In the genomic region with DNA sequence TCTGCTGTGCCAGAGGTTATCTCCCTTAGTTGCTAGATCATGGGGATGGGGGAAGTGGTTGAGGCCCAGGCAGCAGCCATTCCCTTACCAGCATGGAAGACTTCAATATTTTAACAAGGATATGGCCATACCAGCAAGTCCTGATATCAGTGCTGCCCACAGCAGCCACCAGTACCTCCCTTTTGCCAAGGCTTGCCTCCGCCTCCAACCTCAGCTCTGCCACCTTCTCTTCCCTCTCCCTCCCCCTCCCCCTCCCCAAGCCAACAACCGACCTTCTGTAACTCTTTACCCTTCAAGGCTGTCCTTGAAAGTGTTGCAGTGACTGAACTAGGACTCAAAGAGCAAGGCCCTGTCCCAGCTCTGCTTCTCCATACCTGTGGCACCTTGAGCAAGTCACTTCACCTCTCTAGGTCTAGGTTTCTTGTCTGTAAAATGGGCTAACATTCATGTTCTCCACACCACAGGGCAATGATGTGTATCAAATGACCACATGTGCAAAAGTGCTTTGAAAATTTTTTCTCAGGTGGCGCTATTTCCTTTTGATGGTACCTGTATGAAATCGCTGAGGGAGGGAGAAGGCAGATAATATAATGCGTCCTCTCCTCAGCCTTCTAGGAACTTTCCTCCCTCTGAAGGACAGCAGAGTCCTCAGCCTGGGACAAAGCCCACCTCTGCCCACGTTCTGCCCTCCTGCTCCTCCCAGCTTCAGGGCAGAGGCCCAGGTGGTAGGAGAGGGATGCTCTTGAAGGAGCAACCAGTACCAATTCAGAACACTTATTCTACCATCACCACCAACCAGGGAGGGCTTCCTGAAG, we compare ENCODE assay signal across 13 cellular contexts. TPM values are rescaled to one million over a fixed set of nuclear protein-coding genes. Genes with fewer than 3 reads are reported as not detected.
DNase-seq lines count a peak whose midpoint lies in the region; ATAC-seq, FAIRE-seq and TF ChIP-seq lines count a peak whose summit lies in the region.
"Had no signal": no experiment of that assay in that cellular context is flagged by ENCODE, and none has a peak within 500 bp of the region (broad histone marks: within the 10 kb centered on the region; RNA-seq: fewer than 3 reads in every experiment).

No MANE protein-coding gene starts in this region.

- H2AFZ ChIP-seq in K562 (ENCODE audit: low read depth, low read length) = no peak overlapping the region

- in situ Hi-C loops in K562 (cut with MboI) = no loop called here

- no peak for FAIRE-seq in K562 (lab: Jason Lieb, UNC)
- FAIRE-seq: D721Med had no signal

- H3K4me2 ChIP-seq in BLaER1 (peak overlapping the region; percentile 85), K562 (ENCODE audit: insufficient read depth, low read length) (no peak overlapping the region)

- TF ChIP-seq RAD21 in K562 (CRISPR knock-in tag; conservative IDR thresholded peaks at IDR 0.05 in 1 of 2, IDR thresholded peaks at IDR 0.05 in 1 of 2) = no peak

- peak overlapping the region; percentile 15 for H3K4me3 Mint-ChIP-seq in natural killer cell treated with Interleukin-12 subunit alpha and Interleukin-12 subunit beta and Interleukin-15 and Interleukin-18, amount 100 ng/mL, for 72 hours
- H3K4me3 Mint-ChIP-seq: memory B cell had no signal

- peaks cover 38 to 43% of the 10 kb centered on the region in 2 donors for H3K4me1 Mint-ChIP-seq in natural killer cell treated with Interleukin-12 subunit alpha and Interleukin-12 subunit beta and Interleukin-15 and Interleukin-18, amount 100 ng/mL, for 72 hours (ENCODE audit: low read depth in 2 of 2)

- TF ChIP-seq EP300 in K562 (IDR thresholded peaks at IDR 0.05; ENCODE audit: low read length) = no peak

- H3K27ac Mint-ChIP-seq in natural killer cell treated with Interleukin-12 subunit alpha and Interleukin-12 subunit beta and Interleukin-15 and Interleukin-18, amount 100 ng/mL, for 72 hours = peak overlapping the region; percentile 78 to 91
- H3K27ac Mint-ChIP-seq: memory B cell had no signal

- no peak overlapping the region for H3K27ac ChIP-seq in BLaER1
- H3K27ac ChIP-seq in HUES64 (ENCODE audit: low read depth, low read length) = peak overlapping the region; percentile 57; the same call in 1 of the 2 replicates
- no peak overlapping the region for H3K27ac ChIP-seq in K562 (ENCODE audit: extremely low read depth, low read depth, low read length)
- H3K27ac ChIP-seq: testis had no signal

- intact Hi-C loops in K562 (cut with micrococcal nuclease) = loop anchor here (5.0 to 10.0 kb wide), 2 partner anchors 97 to 210 kb away; a partner anchor contains a TSS

- no peaks in the 10 kb centered on the region for H3K9me3 ChIP-seq in BLaER1
- H3K9me3 ChIP-seq in HUES64 (ENCODE audit: insufficient read depth, low read depth, low read length) = no peaks in the 10 kb centered on the region
- no peaks in the 10 kb centered on the region for H3K9me3 ChIP-seq in K562 (replicated peaks; ENCODE audit: control insufficient read depth, insufficient read depth, low read depth, low read length)
- H3K9me3 ChIP-seq: testis had no signal

- no peaks in the 10 kb centered on the region for H3K9me1 ChIP-seq in K562 (ENCODE audit: control insufficient read depth, insufficient read depth, low read length)

- CTCF ChIA-PET in K562 (lab: Yijun Ruan, JAX; ENCODE audit: low intra/inter-chr PET ratio) = interaction anchor here (2.7 kb wide), 1 partner anchor 141 kb away, joined by 9 read pairs; no protein-coding TSS in a partner anchor

- H3K36me3 ChIP-seq in BLaER1 = peaks cover 32% of the 10 kb centered on the region
- peaks cover 19% of the 10 kb centered on the region for H3K36me3 ChIP-seq in HUES64 (ENCODE audit: insufficient read depth, low read length)
- peaks cover 15% of the 10 kb centered on the region; the same call in 1 of the 3 replicates for H3K36me3 ChIP-seq in K562 (ENCODE audit: control insufficient read depth, insufficient read depth, low read length)

- no peaks in the 10 kb centered on the region for H3K27me3 Mint-ChIP-seq in natural killer cell treated with Interleukin-12 subunit alpha and Interleukin-12 subunit beta and Interleukin-15 and Interleukin-18, amount 100 ng/mL, for 72 hours

- POLR2A ChIA-PET in K562 (lab: Yijun Ruan, JAX) = interaction anchor here (0.7 to 3.3 kb wide), 4 partner anchors 12 to 22 kb away, joined by 3 to 38 read pairs (median 4); a partner anchor contains a TSS

- TF ChIP-seq POLR2A in K562 (conservative IDR thresholded peaks at IDR 0.05) = 0 out of 2 replicates have a peak, but pooled peaks have one; percentile 11

- BruUV-seq in K562 (replicated peaks; lab: Mats Ljungman, UMichigan) = no TSS peak

- ATAC-seq in K562 (no peak), GM21723 (IDR thresholded peaks at IDR 0.05; ENCODE audit: unreplicated experiment) (no peak)
- ATAC-seq in natural killer cell treated with Interleukin-12 subunit alpha and Interleukin-12 subunit beta and Interleukin-15 and Interleukin-18, amount 100 ng/mL, for 72 hours = no peak
- ATAC-seq: activated CD4-positive, CD25-positive, alpha-beta regulatory T cell treated with anti-CD3 and anti-CD28 coated beads, Interleukin-2, amount 50 U/mL, for 24 hours had no signal

- H3K9ac ChIP-seq in BLaER1 = no peak overlapping the region
- H3K9ac ChIP-seq in HUES64 (ENCODE audit: low read depth, low read length) = no peak overlapping the region
- no peak overlapping the region for H3K9ac ChIP-seq in K562 (ENCODE audit: insufficient read depth in 1 of 2, low read depth in 2 of 2, low read length in 2 of 2)

- no peak overlapping the region for H3K4me3 ChIP-seq in BLaER1
- no peak overlapping the region for H3K4me3 ChIP-seq in HUES64 (ENCODE audit: low read length)
- H3K4me3 ChIP-seq in K562 = no peak overlapping the region
- H3K4me3 ChIP-seq: testis had no signal

- peaks cover 84% of the 10 kb centered on the region for H3K4me1 ChIP-seq in BLaER1
- peaks cover 34% of the 10 kb centered on the region for H3K4me1 ChIP-seq in HUES64 (ENCODE audit: insufficient read depth, low read length)
- peaks cover 16 to 19% of the 10 kb centered on the region in 2 experiments; a peak in 4 of 5 replicates for H3K4me1 ChIP-seq in K562 (replicated peaks in 1 of 2; ENCODE audit: control insufficient read depth in 2 of 2, insufficient read depth in 2 of 2, low read length in 2 of 2)

- WGBS in HUES64 = 72% methylated on average over 5 of the region's 6 CpGs
- 57% methylated on average over 4 of the region's 6 CpGs for WGBS in K562 (ENCODE audit: insufficient coverage, low coverage, missing lambda C conversion rate)

- no peak for TF ChIP-seq CTCF in K562 (IDR thresholded peaks at IDR 0.05 in 2 of 3, conservative IDR thresholded peaks at IDR 0.05 in 1 of 3; ENCODE audit: insufficient read depth in 2 of 3, low read depth in 1 of 3, low read length in 3 of 3)

- no peaks in the 10 kb centered on the region for H3K9me3 Mint-ChIP-seq in natural killer cell treated with Interleukin-12 subunit alpha and Interleukin-12 subunit beta and Interleukin-15 and Interleukin-18, amount 100 ng/mL, for 72 hours
- H3K9me3 Mint-ChIP-seq: memory B cell had no signal

- H4K20me1 ChIP-seq in BLaER1 = peaks cover 43% of the 10 kb centered on the region
- no peaks in the 10 kb centered on the region for H4K20me1 ChIP-seq in K562 (replicated peaks; ENCODE audit: control insufficient read depth, insufficient read depth, low read length)

- no peaks in the 10 kb centered on the region for H3K36me3 Mint-ChIP-seq in natural killer cell treated with Interleukin-12 subunit alpha and Interleukin-12 subunit beta and Interleukin-15 and Interleukin-18, amount 100 ng/mL, for 72 hours
- H3K36me3 Mint-ChIP-seq: memory B cell had no signal

- H3K27me3 ChIP-seq in BLaER1 = no peaks in the 10 kb centered on the region
- no peaks in the 10 kb centered on the region for H3K27me3 ChIP-seq in HUES64 (ENCODE audit: insufficient read depth, low read length)
- H3K27me3 ChIP-seq in K562 (ENCODE audit: control insufficient read depth in 2 of 2, insufficient read depth in 2 of 2, low read length in 2 of 2) = no peaks in the 10 kb centered on the region
- H3K27me3 ChIP-seq: testis had no signal

- H3K79me2 ChIP-seq in K562 (ENCODE audit: control insufficient read depth, insufficient read depth, low read length) = no peaks in the 10 kb centered on the region

- DNase-seq in K562 (ENCODE audit: extremely low read depth in 1 of 4, low spot score in 3 of 4) = no peak
- no peak for DNase-seq in natural killer cell treated with Interleukin-12 subunit alpha and Interleukin-12 subunit beta and Interleukin-15 and Interleukin-18, amount 100 ng/mL, for 72 hours (ENCODE audit: low spot score)
- no peak for DNase-seq in NCI-H748 (lab: John Stamatoyannopoulos, UW; ENCODE audit: unreplicated experiment)
- DNase-seq in NCI-H2107 treated with DMSO at 0.1 percent for 48 hours (lab: John Stamatoyannopoulos, UW; ENCODE audit: unreplicated experiment) = no peak
- no peak for DNase-seq in HK-2 (ENCODE audit: unreplicated experiment)
- DNase-seq: NCI-H1436, testis had no signal

RNA-seq across cellular contexts. Expression of a gene that starts 14.7 kb away (rescaled TPM):
- polyA plus RNA-seq in HUES64 (2013, experiment 1 of 2) = 12.1 TPM
- polyA plus RNA-seq in HUES64 (2013, experiment 2 of 2) = 11.6 TPM
- total RNA-seq in K562 (2011; cell fraction: chromatin; rRNA removed; ENCODE audit: low replicate concordance) = 1.9 TPM in 1 of 2 replicates, not detected in the other
- total RNA-seq in K562 (2011; cell fraction: nucleolus; rRNA removed) = 0.50 and 0.92 TPM in 2 replicates
- 0.15 and 0.29 TPM in 2 replicates for total RNA-seq in K562 (2011; cell fraction: nucleoplasm; rRNA removed)
- total RNA-seq in K562 (2014; rRNA removed) = 0.33 and 0.41 TPM in 2 replicates
- total RNA-seq in K562 (2014; rRNA removed; fragmentation: Illumina TruSeq; extraction: Trizol) = 0.19 and 0.29 TPM in 2 replicates
- total RNA-seq in K562 (2015; rRNA removed; fragmentation: Illumina TruSeq; extraction: Trizol) = not detected in 2 replicates
- 0.86 and 1.2 TPM in 2 replicates for total RNA-seq in K562 (2021)
- polyA plus RNA-seq in K562 (2011; rRNA removed) = 0.28 and 0.38 TPM in 2 replicates
- polyA plus RNA-seq in K562 (2011; cell fraction: cytosol; rRNA removed) = 1.0 and 5.3 TPM in 2 replicates
- 0.24 and 0.26 TPM in 2 replicates for polyA plus RNA-seq in K562 (2011; cell fraction: nucleus; rRNA removed)
- polyA plus RNA-seq in K562 (2012) = 0.35 and 0.84 TPM in 2 replicates
- 0.18 and 0.42 TPM in 2 replicates for polyA plus RNA-seq in K562 (2014; fragmentation: Illumina TruSeq; extraction: Trizol)
- not detected for polyA plus RNA-seq in K562 (2014; fragmentation: Nextera tagmentation; extraction: Ambion mirVana)
- polyA plus RNA-seq in K562 (2014; rRNA removed) = 0.22 and 0.54 TPM in 2 replicates
- 0.09 and 0.18 TPM in 2 replicates for polyA minus RNA-seq in K562 (2011; rRNA and poly(A)+ RNA removed)
- polyA minus RNA-seq in K562 (2011; cell fraction: cytosol; rRNA and poly(A)+ RNA removed) = not detected in 2 replicates
- polyA minus RNA-seq in K562 (2011; cell fraction: nucleus; rRNA and poly(A)+ RNA removed) = 0.33 and 0.81 TPM in 2 replicates
- not detected for total RNA-seq in natural killer cell treated with Interleukin-12 subunit alpha and Interleukin-12 subunit beta and Interleukin-15 and Interleukin-18, amount 100 ng/mL, for 72 hours

RNA-seq across cellular contexts. Expression of a gene that starts 16.7 kb away (rescaled TPM):
- polyA plus RNA-seq in HUES64 (2013, experiment 1 of 2) = 39.4 TPM
- polyA plus RNA-seq in HUES64 (2013, experiment 2 of 2) = 37.2 TPM
- total RNA-seq in K562 (2011; cell fraction: chromatin; rRNA removed; ENCODE audit: low replicate concordance) = 73.3 and 150 TPM in 2 replicates
- 101 and 137 TPM in 2 replicates for total RNA-seq in K562 (2011; cell fraction: nucleolus; rRNA removed)
- total RNA-seq in K562 (2011; cell fraction: nucleoplasm; rRNA removed) = 118 and 145 TPM in 2 replicates
- total RNA-seq in K562 (2014; rRNA removed) (34.6 and 43.5 TPM in 2 replicates), K562 (2014; rRNA removed; fragmentation: Illumina TruSeq; extraction: Trizol) (18.3 and 22.0 TPM in 2 replicates), K562 (2015; rRNA removed; fragmentation: Illumina TruSeq; extraction: Trizol) (31.1 and 33.0 TPM in 2 replicates), K562 (2021) (29.8 and 37.7 TPM in 2 replicates)
- polyA plus RNA-seq in K562 (2011; rRNA removed) (27.2 and 30.0 TPM in 2 replicates), K562 (2014; fragmentation: Illumina TruSeq; extraction: Trizol) (38.2 and 57.7 TPM in 2 replicates), K562 (2014; fragmentation: Nextera tagmentation; extraction: Ambion mirVana) (under 1 TPM; 0.76 to 0.89 TPM), K562 (2014; rRNA removed) (22.0 and 22.5 TPM in 2 replicates)
- polyA plus RNA-seq in K562 (2011; cell fraction: cytosol; rRNA removed) = 26.1 and 32.9 TPM in 2 replicates
- polyA plus RNA-seq in K562 (2011; cell fraction: nucleus; rRNA removed) = 38.9 and 53.1 TPM in 2 replicates
- 28.5 and 42.0 TPM in 2 replicates for polyA plus RNA-seq in K562 (2012)
- polyA minus RNA-seq in K562 (2011; rRNA and poly(A)+ RNA removed) = 31.2 and 34.3 TPM in 2 replicates
- 42.9 and 43.0 TPM in 2 replicates for polyA minus RNA-seq in K562 (2011; cell fraction: cytosol; rRNA and poly(A)+ RNA removed)
- polyA minus RNA-seq in K562 (2011; cell fraction: nucleus; rRNA and poly(A)+ RNA removed) = 33.1 and 33.2 TPM in 2 replicates
- 100 to 1,000 TPM in 1 of 2 donors, 10 to 100 TPM in 1; 83.2 to 102 TPM for total RNA-seq in natural killer cell treated with Interleukin-12 subunit alpha and Interleukin-12 subunit beta and Interleukin-15 and Interleukin-18, amount 100 ng/mL, for 72 hours

RNA-seq across cellular contexts. Expression of a gene that starts 50.2 kb away (rescaled TPM):
- 51.0 TPM for polyA plus RNA-seq in HUES64 (2013, experiment 1 of 2)
- 39.4 TPM for polyA plus RNA-seq in HUES64 (2013, experiment 2 of 2)
- total RNA-seq in K562 (2011; cell fraction: chromatin; rRNA removed; ENCODE audit: low replicate concordance) = 0.23 and 0.32 TPM in 2 replicates
- not detected in 2 replicates for total RNA-seq in K562 (2011; cell fraction: nucleolus; rRNA removed)
- not detected in 2 replicates for total RNA-seq in K562 (2011; cell fraction: nucleoplasm; rRNA removed)
- total RNA-seq in K562 (2014; rRNA removed) = not detected in 2 replicates
- total RNA-seq in K562 (2014; rRNA removed; fragmentation: Illumina TruSeq; extraction: Trizol) = not detected in 2 replicates
- total RNA-seq in K562 (2015; rRNA removed; fragmentation: Illumina TruSeq; extraction: Trizol) = not detected in 2 replicates
- 0.34 and 0.49 TPM in 2 replicates for total RNA-seq in K562 (2021)
- 0.12 and 0.31 TPM in 2 replicates for polyA plus RNA-seq in K562 (2011; rRNA removed)
- 0.06 and 0.16 TPM in 2 replicates for polyA plus RNA-seq in K562 (2011; cell fraction: cytosol; rRNA removed)
- 0.18 and 0.58 TPM in 2 replicates for polyA plus RNA-seq in K562 (2011; cell fraction: nucleus; rRNA removed)
- 0.14 TPM in 1 of 2 replicates, not detected in the other for polyA plus RNA-seq in K562 (2012)
- 0.33 TPM in 1 of 2 replicates, not detected in the other for polyA plus RNA-seq in K562 (2014; fragmentation: Illumina TruSeq; extraction: Trizol)
- under 1 TPM in 1 of 2 experiments, not detected in 1; 0.15 TPM for polyA plus RNA-seq in K562 (2014; fragmentation: Nextera tagmentation; extraction: Ambion mirVana)
- not detected in 2 replicates for polyA plus RNA-seq in K562 (2014; rRNA removed)
- polyA minus RNA-seq in K562 (2011; rRNA and poly(A)+ RNA removed) = 0.60 TPM in 1 of 2 replicates, not detected in the other
- not detected in 2 replicates for polyA minus RNA-seq in K562 (2011; cell fraction: cytosol; rRNA and poly(A)+ RNA removed)
- not detected in 2 replicates for polyA minus RNA-seq in K562 (2011; cell fraction: nucleus; rRNA and poly(A)+ RNA removed)
- total RNA-seq in natural killer cell treated with Interleukin-12 subunit alpha and Interleukin-12 subunit beta and Interleukin-15 and Interleukin-18, amount 100 ng/mL, for 72 hours = not detected

RNA-seq across cellular contexts. Expression of a gene that starts 58.8 kb away (rescaled TPM):
- polyA plus RNA-seq in HUES64 (2013, experiment 1 of 2) = 1.4 TPM
- polyA plus RNA-seq in HUES64 (2013, experiment 2 of 2) = 2.5 TPM
- total RNA-seq in K562 (2011; cell fraction: chromatin; rRNA removed; ENCODE audit: low replicate concordance) = 66.4 and 105 TPM in 2 replicates
- 71.7 and 95.4 TPM in 2 replicates for total RNA-seq in K562 (2011; cell fraction: nucleolus; rRNA removed)
- total RNA-seq in K562 (2011; cell fraction: nucleoplasm; rRNA removed) = 76.0 and 142 TPM in 2 replicates
- total RNA-seq in K562 (2014; rRNA removed) = 43.2 and 68.2 TPM in 2 replicates
- 16.5 and 20.4 TPM in 2 replicates for total RNA-seq in K562 (2014; rRNA removed; fragmentation: Illumina TruSeq; extraction: Trizol)
- total RNA-seq in K562 (2015; rRNA removed; fragmentation: Illumina TruSeq; extraction: Trizol) = 31.9 and 35.3 TPM in 2 replicates
- 65.0 and 67.2 TPM in 2 replicates for total RNA-seq in K562 (2021)
- 15.4 and 28.2 TPM in 2 replicates for polyA plus RNA-seq in K562 (2011; rRNA removed)
- 23.6 and 45.6 TPM in 2 replicates for polyA plus RNA-seq in K562 (2011; cell fraction: cytosol; rRNA removed)
- polyA plus RNA-seq in K562 (2011; cell fraction: nucleus; rRNA removed) = 43.1 and 75.7 TPM in 2 replicates
- polyA plus RNA-seq in K562 (2012) = 42.3 and 70.3 TPM in 2 replicates
- 61.8 and 69.0 TPM in 2 replicates for polyA plus RNA-seq in K562 (2014; fragmentation: Illumina TruSeq; extraction: Trizol)
- polyA plus RNA-seq in K562 (2014; fragmentation: Nextera tagmentation; extraction: Ambion mirVana) = 1 to 10 TPM in 1 of 2 experiments, under 1 TPM in 1; 0.96 to 1.7 TPM
- 46.6 and 54.1 TPM in 2 replicates for polyA plus RNA-seq in K562 (2014; rRNA removed)
- 9.9 and 11.4 TPM in 2 replicates for polyA minus RNA-seq in K562 (2011; rRNA and poly(A)+ RNA removed)
- polyA minus RNA-seq in K562 (2011; cell fraction: cytosol; rRNA and poly(A)+ RNA removed) = 17.1 and 33.1 TPM in 2 replicates
- 18.0 and 21.8 TPM in 2 replicates for polyA minus RNA-seq in K562 (2011; cell fraction: nucleus; rRNA and poly(A)+ RNA removed)
- total RNA-seq in natural killer cell treated with Interleukin-12 subunit alpha and Interleukin-12 subunit beta and Interleukin-15 and Interleukin-18, amount 100 ng/mL, for 72 hours = 1 to 10 TPM; 2.3 to 3.9 TPM
